Comparison of ENCODE assay signal across 16 cellular contexts in genomic region chr2:120316528-120317179, GRCh38. TPM values are rescaled to one million over a fixed set of nuclear protein-coding genes. Genes with fewer than 3 reads are reported as not detected.
DNase-seq lines count a peak whose midpoint lies in the region; ATAC-seq and TF ChIP-seq lines count a peak whose summit lies in the region.
"Had no signal": no experiment of that assay in that cellular context is flagged by ENCODE, and none has a peak within 500 bp of the region (broad histone marks: within the 10 kb centered on the region; RNA-seq: fewer than 3 reads in every experiment).

No MANE protein-coding gene starts in this region.

- no peaks in the 10 kb centered on the region for H3K9me3 Mint-ChIP-seq in activated T-helper 2 cell treated with anti-CD3 and anti-CD28 coated beads, Interferon-gamma antibody, Interleukin-2, Interleukin-4, amounts not matched to agents 10 μg/mL and 5 μg/mL and 100 μg/mL, durations not matched to agents 14 hours and 24 hours and 36 hours
- no peaks in the 10 kb centered on the region for H3K9me3 Mint-ChIP-seq in CD4-positive, alpha-beta memory T cell

- peak overlapping the region; percentile 12 for H2BK15ac ChIP-seq in mesenchymal stem cell (ENCODE audit: low read depth, poor library complexity, severe bottlenecking)

- H3K79me1 ChIP-seq in mesenchymal stem cell (replicated peaks; ENCODE audit: low read length, poor library complexity, severe bottlenecking) = no peaks in the 10 kb centered on the region

- TF ChIP-seq POLR2A in vagina (IDR thresholded peaks at IDR 0.05) = no peak

- H3K27me3 ChIP-seq in right atrium auricular region = no peaks in the 10 kb centered on the region
- peaks cover 25 to 45% of the 10 kb centered on the region in 2 experiments for H3K27me3 ChIP-seq in mesenchymal stem cell (ENCODE audit: control insufficient read depth in 1 of 2, insufficient read depth in 1 of 2, low read length in 2 of 2)
- no peaks in the 10 kb centered on the region for H3K27me3 ChIP-seq in vagina
- H3K27me3 ChIP-seq in CD4-positive, alpha-beta memory T cell (ENCODE audit: insufficient read depth, low read length) = no peaks in the 10 kb centered on the region

- no peaks in the 10 kb centered on the region for H3K36me3 Mint-ChIP-seq in activated T-helper 2 cell treated with anti-CD3 and anti-CD28 coated beads, Interferon-gamma antibody, Interleukin-2, Interleukin-4, amounts not matched to agents 10 μg/mL and 5 μg/mL and 100 μg/mL, durations not matched to agents 14 hours and 24 hours and 36 hours (ENCODE audit: low read depth)
- H3K36me3 Mint-ChIP-seq in CD4-positive, alpha-beta memory T cell = no peaks in the 10 kb centered on the region

- no peak for ATAC-seq in HG03457 (IDR thresholded peaks at IDR 0.05; ENCODE audit: unreplicated experiment)

- no peak overlapping the region for H3K23ac ChIP-seq in mesenchymal stem cell (ENCODE audit: low read length in 2 of 2)

- no peak overlapping the region for H2AFZ ChIP-seq in mesenchymal stem cell (ENCODE audit: low read depth, low read length)

- H3K9me3 ChIP-seq in right atrium auricular region (no peaks in the 10 kb centered on the region), mesenchymal stem cell (ENCODE audit: control insufficient read depth, low read length) (no peaks in the 10 kb centered on the region), vagina (no peaks in the 10 kb centered on the region)
- H3K9me3 ChIP-seq in CD4-positive, alpha-beta memory T cell (ENCODE audit: control insufficient read depth in 1 of 2, low read length in 2 of 2) = no peaks in the 10 kb centered on the region
- H3K9me3 ChIP-seq: BLaER1 treated with 17β-estradiol and CSF1 and Interleukin-3, amounts not matched to agents 10 nM and 100 nM; Peyer's patch had no signal

- no peak overlapping the region for H3K4ac ChIP-seq in mesenchymal stem cell (ENCODE audit: low read depth in 1 of 2, low read length in 2 of 2)

- no peak overlapping the region for H3K4me2 ChIP-seq in mesenchymal stem cell (ENCODE audit: low read length, poor library complexity, severe bottlenecking)

- H2BK120ac ChIP-seq in mesenchymal stem cell (ENCODE audit: low read depth, low read length) = no peak overlapping the region

- H3K4me1 ChIP-seq in right atrium auricular region (peaks cover 0 to 30% of the 10 kb centered on the region in 2 donors), mesenchymal stem cell (ENCODE audit: control insufficient read depth, insufficient read depth, low read depth, low read length) (peaks cover 2% of the 10 kb centered on the region), vagina (peaks cover 44% of the 10 kb centered on the region)
- H3K4me1 ChIP-seq in CD4-positive, alpha-beta memory T cell (ENCODE audit: insufficient read depth, low read length) = peaks cover 19% of the 10 kb centered on the region

- peaks cover 3% of the 10 kb centered on the region for H3K27me3 Mint-ChIP-seq in activated T-helper 2 cell treated with anti-CD3 and anti-CD28 coated beads, Interferon-gamma antibody, Interleukin-2, Interleukin-4, amounts not matched to agents 10 μg/mL and 5 μg/mL and 100 μg/mL, durations not matched to agents 14 hours and 24 hours and 36 hours (ENCODE audit: low read depth)
- H3K27me3 Mint-ChIP-seq in CD4-positive, alpha-beta memory T cell = peaks cover 0 to 4% of the 10 kb centered on the region in 2 donors

- no peak overlapping the region for H3K4me3 Mint-ChIP-seq in activated T-helper 2 cell treated with anti-CD3 and anti-CD28 coated beads, Interferon-gamma antibody, Interleukin-2, Interleukin-4, amounts not matched to agents 10 μg/mL and 5 μg/mL and 100 μg/mL, durations not matched to agents 14 hours and 24 hours and 36 hours (ENCODE audit: low read depth)
- H3K4me3 Mint-ChIP-seq in CD4-positive, alpha-beta memory T cell = no peak overlapping the region

- peak overlapping the region; percentile 28 for H3K27ac Mint-ChIP-seq in activated T-helper 2 cell treated with anti-CD3 and anti-CD28 coated beads, Interferon-gamma antibody, Interleukin-2, Interleukin-4, amounts not matched to agents 10 μg/mL and 5 μg/mL and 100 μg/mL, durations not matched to agents 14 hours and 24 hours and 36 hours
- H3K27ac Mint-ChIP-seq in CD4-positive, alpha-beta memory T cell = no peak overlapping the region

- CTCF ChIA-PET in CD4-positive, alpha-beta memory T cell (lab: Charles Lee; ENCODE audit: partially characterized antibody) = interaction anchor here (1.1 to 1.3 kb wide), 2 partner anchors 9 to 207 kb away, joined by 3 to 4 read pairs; no protein-coding TSS in a partner anchor

- TF ChIP-seq CTCF in right atrium auricular region (IDR thresholded peaks at IDR 0.05) = no peak
- no peak for TF ChIP-seq CTCF in vagina (IDR thresholded peaks at IDR 0.05)

- no peak overlapping the region for H3K18ac ChIP-seq in mesenchymal stem cell (ENCODE audit: low read depth in 1 of 2, low read length in 2 of 2)

- H3K27ac ChIP-seq in right atrium auricular region = no peak overlapping the region
- no peak overlapping the region for H3K27ac ChIP-seq in mesenchymal stem cell (ENCODE audit: low read length, poor library complexity, severe bottlenecking)
- H3K27ac ChIP-seq in vagina = peak overlapping the region; percentile 23
- H3K27ac ChIP-seq in CD4-positive, alpha-beta memory T cell (ENCODE audit: low read depth, low read length) = no peak overlapping the region
- H3K27ac ChIP-seq: BLaER1 treated with 17β-estradiol and CSF1 and Interleukin-3, amounts not matched to agents 10 nM and 100 nM; Peyer's patch had no signal

- H3K9ac ChIP-seq in mesenchymal stem cell (ENCODE audit: low read length) = no peak overlapping the region
- H3K9ac ChIP-seq: BLaER1 treated with 17β-estradiol and CSF1 and Interleukin-3, amounts not matched to agents 10 nM and 100 nM had no signal

- H3K4me3 ChIP-seq in right atrium auricular region (no peak overlapping the region), mesenchymal stem cell (ENCODE audit: insufficient read depth in 1 of 2, low read depth in 1 of 2, low read length in 2 of 2) (no peak overlapping the region), vagina (no peak overlapping the region)
- H3K4me3 ChIP-seq in CD4-positive, alpha-beta memory T cell (ENCODE audit: low read length in 2 of 2) = no peak overlapping the region
- H3K4me3 ChIP-seq: BLaER1 treated with 17β-estradiol and CSF1 and Interleukin-3, amounts not matched to agents 10 nM and 100 nM; Peyer's patch had no signal

- no peak overlapping the region for H4K8ac ChIP-seq in mesenchymal stem cell (ENCODE audit: low read length)

- POLR2A ChIA-PET in CD4-positive, alpha-beta memory T cell (lab: Charles Lee; ENCODE audit: partially characterized antibody) = no interaction called here

- H3K4me1 Mint-ChIP-seq in activated T-helper 2 cell treated with anti-CD3 and anti-CD28 coated beads, Interferon-gamma antibody, Interleukin-2, Interleukin-4, amounts not matched to agents 10 μg/mL and 5 μg/mL and 100 μg/mL, durations not matched to agents 14 hours and 24 hours and 36 hours (ENCODE audit: low read depth) = peaks cover 25% of the 10 kb centered on the region
- peaks cover 11 to 29% (median 21%) of the 10 kb centered on the region in 4 donors for H3K4me1 Mint-ChIP-seq in CD4-positive, alpha-beta memory T cell

- H2AK5ac ChIP-seq in mesenchymal stem cell (ENCODE audit: low read length, severe bottlenecking) = no peak overlapping the region

- intact Hi-C loops in cardiac septum (cut with DNase I) = loop anchor here (10.0 kb wide), 1 partner anchor 62 kb away; the partner anchor contains the start of gene RALB
- intact Hi-C loops in activated T-helper 2 cell treated with anti-CD3 and anti-CD28 coated beads, Interferon-gamma antibody, Interleukin-2, Interleukin-4, amounts not matched to agents 10 μg/mL and 5 μg/mL and 100 μg/mL, durations not matched to agents 14 hours and 24 hours and 36 hours (cut with micrococcal nuclease) = no loop called here
- intact Hi-C loops in vagina (cut with DNase I) = loop anchor here (5.0 to 10.0 kb wide), 2 partner anchors 92 to 204 kb away; partner anchors contain the start of gene TMEM185B
- intact Hi-C loops in CD4-positive, alpha-beta memory T cell (cut with micrococcal nuclease) = loop anchor here (10.0 kb wide), 1 partner anchor 492 kb away; no protein-coding TSS in a partner anchor

- no peak overlapping the region for H3K14ac ChIP-seq in mesenchymal stem cell (ENCODE audit: low read length in 2 of 2)

- no peak overlapping the region for H2BK12ac ChIP-seq in mesenchymal stem cell (ENCODE audit: low read length in 2 of 2)

- WGBS in mesenchymal stem cell = 91% methylated on average over 15 of the region's 15 CpGs

- no peak overlapping the region for H4K91ac ChIP-seq in mesenchymal stem cell (ENCODE audit: low read length)

- H2BK5ac ChIP-seq in mesenchymal stem cell (ENCODE audit: low read depth, low read length, poor library complexity, severe bottlenecking) = no peak overlapping the region

- H3K36me3 ChIP-seq in right atrium auricular region = no peaks in the 10 kb centered on the region
- no peaks in the 10 kb centered on the region for H3K36me3 ChIP-seq in mesenchymal stem cell (ENCODE audit: control insufficient read depth in 1 of 2, insufficient read depth in 2 of 2, low read depth in 1 of 2, low read length in 2 of 2)
- H3K36me3 ChIP-seq in vagina = no peaks in the 10 kb centered on the region
- no peaks in the 10 kb centered on the region for H3K36me3 ChIP-seq in CD4-positive, alpha-beta memory T cell (ENCODE audit: insufficient read depth, low read length)
- H3K36me3 ChIP-seq: BLaER1 treated with 17β-estradiol and CSF1 and Interleukin-3, amounts not matched to agents 10 nM and 100 nM; Peyer's patch had no signal

- DNase-seq in cardiac septum (ENCODE audit: low spot score) (peak; percentile 43), right atrium auricular region (ENCODE audit: low spot score) (no peak), mesenchymal stem cell (no peak), vagina (ENCODE audit: extremely low spot score in 2 of 2) (no peak)
- DNase-seq in activated T-helper 2 cell treated with anti-CD3 and anti-CD28 coated beads, Interferon-gamma antibody, Interleukin-2, Interleukin-4, amounts not matched to agents 10 μg/mL and 5 μg/mL and 100 μg/mL, durations not matched to agents 14 hours and 24 hours and 36 hours (ENCODE audit: low spot score) = no peak
- no peak for DNase-seq in CD4-positive, alpha-beta memory T cell
- DNase-seq: DMS79; GOT3; NCI-H1105; NCI-H2107; NCI-H526; NK-92 treated with Interleukin-12 subunit alpha and Interleukin-12 subunit beta, amount 100 ng/mL, for 24 hours; Peyer's patch; Right ventricle myocardium superior had no signal

RNA-seq across cellular contexts. Expression of gene INHBB, which starts 29.3 kb away (rescaled TPM):
- total RNA-seq in cardiac septum (2.8 TPM), right atrium auricular region (1 to 10 TPM in 1 of 2 donors, under 1 TPM in 1; 0.74 to 5.9 TPM), vagina (19.4 TPM)
- total RNA-seq in activated T-helper 2 cell treated with anti-CD3 and anti-CD28 coated beads, Interferon-gamma antibody, Interleukin-2, Interleukin-4, amounts not matched to agents 10 μg/mL and 5 μg/mL and 100 μg/mL, durations not matched to agents 14 hours and 24 hours and 36 hours = not detected in 2 replicates
- 0.01 TPM for polyA plus RNA-seq in mesenchymal stem cell (2013, experiment 1 of 2)
- 0.01 TPM for polyA plus RNA-seq in mesenchymal stem cell (2013, experiment 2 of 2)
- total RNA-seq in CD4-positive, alpha-beta memory T cell = not detected
- not detected for polyA plus RNA-seq in CD4-positive, alpha-beta memory T cell
